ENCODE assay signal across 7 cellular contexts in the genomic region with DNA sequence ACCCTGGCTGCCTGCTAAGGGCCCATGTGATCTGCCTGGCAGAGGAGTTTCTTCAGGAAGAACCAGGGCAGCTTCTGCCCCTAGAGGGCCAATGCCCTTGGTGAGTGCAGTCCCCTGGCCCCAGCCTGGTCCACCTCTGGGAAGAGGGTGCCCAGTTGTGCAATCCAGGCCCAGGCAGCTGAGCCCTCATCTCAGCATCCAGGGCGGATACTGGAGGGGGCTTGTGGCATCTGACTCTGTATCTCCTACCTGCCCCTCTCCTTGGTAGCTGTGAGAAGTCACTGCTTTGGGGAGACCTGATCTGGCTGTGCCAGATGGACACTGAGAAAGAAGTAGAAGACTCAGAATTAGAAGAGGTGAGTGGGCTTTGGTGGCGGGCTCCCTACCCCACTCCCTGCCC. TPM values are rescaled to one million over a fixed set of nuclear protein-coding genes. Genes with fewer than 3 reads are reported as not detected.
DNase-seq lines count a peak whose midpoint lies in the region; ATAC-seq, FAIRE-seq and TF ChIP-seq lines count a peak whose summit lies in the region.
"Not testable (repeated sequence)": the region's sequence is repeated elsewhere in the genome, so short reads cannot be mapped to it uniquely, and the experiment has no call there.
"Had no signal": no experiment of that assay in that cellular context is flagged by ENCODE, and none has a peak within 500 bp of the region (broad histone marks: within the 10 kb centered on the region; RNA-seq: fewer than 3 reads in every experiment).

No MANE protein-coding gene starts in this region.

- not testable (repeated sequence) for H3K36me3 ChIP-seq in colonic mucosa; kidney (ENCODE audit: control insufficient read depth in 1 of 2, insufficient read depth in 2 of 2, low read length in 2 of 2); sigmoid colon; suprapubic skin

- CTCF ChIA-PET in activated CD8-positive, alpha-beta T cell treated with anti-CD3 and anti-CD28 coated beads, Interleukin-2, amount 10 ng/mL, durations not matched to agents 7 days and 5 days (lab: Charles Lee): not testable (repeated sequence)

- not testable (repeated sequence) for H3K4me1 ChIP-seq in colonic mucosa; kidney (ENCODE audit: control insufficient read depth in 1 of 2, insufficient read depth in 1 of 2, low read depth in 1 of 2, low read length in 2 of 2); sigmoid colon; suprapubic skin

- H3K27me3 Mint-ChIP-seq in activated CD8-positive, alpha-beta T cell treated with anti-CD3 and anti-CD28 coated beads, Interleukin-2, amount 10 ng/mL, durations not matched to agents 7 days and 5 days (ENCODE audit: low read depth): not testable (repeated sequence)

- FAIRE-seq in kidney (lab: Jason Lieb, UNC): not testable (repeated sequence)

- H3K9ac ChIP-seq in colonic mucosa (ENCODE audit: low read depth in 2 of 2, low read length in 2 of 2); kidney (ENCODE audit: low read length in 2 of 2): not testable (repeated sequence)

- POLR2A ChIA-PET in activated CD8-positive, alpha-beta T cell treated with anti-CD3 and anti-CD28 coated beads, Interleukin-2, amount 10 ng/mL, durations not matched to agents 7 days and 5 days (lab: Charles Lee): not testable (repeated sequence)

- H3K4me3 ChIP-seq in colonic mucosa; kidney (ENCODE audit: low read length in 2 of 2); sigmoid colon; suprapubic skin: not testable (repeated sequence)

- not testable (repeated sequence) for TF ChIP-seq CTCF in colonic mucosa (IDR thresholded peaks at IDR 0.05); kidney (IDR thresholded peaks at IDR 0.05; ENCODE audit: borderline replicate concordance, extremely low read depth, insufficient read depth); sigmoid colon (IDR thresholded peaks at IDR 0.05); suprapubic skin (IDR thresholded peaks at IDR 0.05)

- not testable (repeated sequence) for H3K27ac ChIP-seq in colonic mucosa; kidney (ENCODE audit: low read depth in 2 of 2, low read length in 2 of 2); sigmoid colon; suprapubic skin

- H3K9me3 ChIP-seq in colonic mucosa; kidney (ENCODE audit: control insufficient read depth in 1 of 2, low read length in 2 of 2); sigmoid colon; suprapubic skin: not testable (repeated sequence)

- not testable (repeated sequence) for H3K9me3 Mint-ChIP-seq in activated CD8-positive, alpha-beta T cell treated with anti-CD3 and anti-CD28 coated beads, Interleukin-2, amount 10 ng/mL, durations not matched to agents 7 days and 5 days (ENCODE audit: insufficient read depth)

- WGBS in sigmoid colon, 2 donors: 96 to 98% methylated on average over 1 of the region's 2 CpGs
- WGBS in suprapubic skin: no CpG with 5 or more reads among the region's 2 CpGs

- not testable (repeated sequence) for TF ChIP-seq POLR2A in sigmoid colon (IDR thresholded peaks at IDR 0.05); suprapubic skin (IDR thresholded peaks at IDR 0.05)

- TF ChIP-seq EP300 in sigmoid colon (IDR thresholded peaks at IDR 0.05); suprapubic skin (IDR thresholded peaks at IDR 0.05): not testable (repeated sequence)

- not testable (repeated sequence) for H3K4me1 Mint-ChIP-seq in activated CD8-positive, alpha-beta T cell treated with anti-CD3 and anti-CD28 coated beads, Interleukin-2, amount 10 ng/mL, durations not matched to agents 7 days and 5 days (ENCODE audit: low read depth)

- H3K27ac Mint-ChIP-seq in activated CD8-positive, alpha-beta T cell treated with anti-CD3 and anti-CD28 coated beads, Interleukin-2, amount 10 ng/mL, durations not matched to agents 7 days and 5 days: not testable (repeated sequence)

- intact Hi-C loops in colonic mucosa (cut with DNase I); kidney (cut with DNase I); sigmoid colon (cut with DNase I): not testable (repeated sequence)

- DNase-seq in activated CD8-positive, alpha-beta T cell treated with anti-CD3 and anti-CD28 coated beads, Interleukin-2, amount 10 ng/mL, durations not matched to agents 7 days and 5 days: peak; percentile 10
- DNase-seq in activated CD8-positive, alpha-beta memory T cell treated with anti-CD3 and anti-CD28 coated beads, Interleukin-2, amount 50 U/mL, for 48 hours: peak; percentile 54
- DNase-seq in colonic mucosa: peak; percentile 16
- DNase-seq in kidney: peak; percentile 34
- peak; percentile 25 for DNase-seq in sigmoid colon
- peak; percentile 7 to 69 for DNase-seq in suprapubic skin (ENCODE audit: low spot score in 2 of 2)

- H3K4me3 Mint-ChIP-seq in activated CD8-positive, alpha-beta T cell treated with anti-CD3 and anti-CD28 coated beads, Interleukin-2, amount 10 ng/mL, durations not matched to agents 7 days and 5 days: not testable (repeated sequence)

- not testable (repeated sequence) for H3K36me3 Mint-ChIP-seq in activated CD8-positive, alpha-beta T cell treated with anti-CD3 and anti-CD28 coated beads, Interleukin-2, amount 10 ng/mL, durations not matched to agents 7 days and 5 days (ENCODE audit: low read depth)

- ATAC-seq in activated CD8-positive, alpha-beta T cell treated with anti-CD3 and anti-CD28 coated beads, Interleukin-2, amount 10 ng/mL, durations not matched to agents 7 days and 5 days: not testable (repeated sequence)

- not testable (repeated sequence) for H3K27me3 ChIP-seq in colonic mucosa, sigmoid colon, suprapubic skin

RNA-seq across cellular contexts. Expression of a gene that starts 2.1 kb away (rescaled TPM):
- total RNA-seq in activated CD8-positive, alpha-beta T cell treated with anti-CD3 and anti-CD28 coated beads, Interleukin-2, amount 10 ng/mL, durations not matched to agents 7 days and 5 days: 1 to 10 TPM; 4.3 to 5.9 TPM
- total RNA-seq in colonic mucosa: 10 to 100 TPM; 32.0 to 63.9 TPM
- total RNA-seq in kidney: 18.8 TPM
- 2.5 TPM for polyA plus RNA-seq in kidney (ENCODE audit: insufficient read depth, low read depth, low replicate concordance)
- total RNA-seq in sigmoid colon: 10 to 100 TPM in 1 of 4 donors, 1 to 10 TPM in 2, not detected in 1; 2.0 to 10.3 (median 7.5) TPM
- 100 to 1,000 TPM in 2 of 3 donors, 10 to 100 TPM in 1; 61.3 to 132 (median 115) TPM for polyA plus RNA-seq in sigmoid colon
- total RNA-seq in suprapubic skin: 10 to 100 TPM in 1 of 4 donors, 1 to 10 TPM in 3; 5.0 to 11.0 (median 9.0) TPM

RNA-seq across cellular contexts. Expression of a gene that starts 3.3 kb away (rescaled TPM):
- total RNA-seq in activated CD8-positive, alpha-beta T cell treated with anti-CD3 and anti-CD28 coated beads, Interleukin-2, amount 10 ng/mL, durations not matched to agents 7 days and 5 days: 10 to 100 TPM; 49.2 to 68.4 TPM
- total RNA-seq in colonic mucosa: 10 to 100 TPM; 30.1 to 33.4 TPM
- total RNA-seq in kidney: 35.5 TPM
- polyA plus RNA-seq in kidney (ENCODE audit: insufficient read depth, low read depth, low replicate concordance): 7.0 TPM
- total RNA-seq in sigmoid colon: 10 to 100 TPM in 3 of 4 donors, 1 to 10 TPM in 1; 3.0 to 18.3 (median 11.8) TPM
- polyA plus RNA-seq in sigmoid colon: 10 to 100 TPM; 21.6 to 44.4 (median 37.5) TPM
- total RNA-seq in suprapubic skin: 10 to 100 TPM; 14.3 to 41.9 (median 30.7) TPM

RNA-seq across cellular contexts. Expression of a gene that starts 3.5 kb away (rescaled TPM):
- total RNA-seq in activated CD8-positive, alpha-beta T cell treated with anti-CD3 and anti-CD28 coated beads, Interleukin-2, amount 10 ng/mL, durations not matched to agents 7 days and 5 days: 10 to 100 TPM; 10.9 to 12.9 TPM
- 1 to 10 TPM; 5.5 to 6.6 TPM for total RNA-seq in colonic mucosa
- total RNA-seq in kidney: 6.6 TPM
- polyA plus RNA-seq in kidney (ENCODE audit: insufficient read depth, low read depth, low replicate concordance): 17.0 TPM
- 10 to 100 TPM in 3 of 4 donors, 1 to 10 TPM in 1; 9.4 to 17.1 (median 13.2) TPM for total RNA-seq in sigmoid colon
- 10 to 100 TPM; 32.4 to 39.1 (median 36.6) TPM for polyA plus RNA-seq in sigmoid colon
- 10 to 100 TPM; 11.3 to 24.0 (median 16.9) TPM for total RNA-seq in suprapubic skin

RNA-seq across cellular contexts. Expression of a gene that starts 48.5 kb away (rescaled TPM):
- total RNA-seq in activated CD8-positive, alpha-beta T cell treated with anti-CD3 and anti-CD28 coated beads, Interleukin-2, amount 10 ng/mL, durations not matched to agents 7 days and 5 days: 10 to 100 TPM; 80.9 to 87.4 TPM
- total RNA-seq in colonic mucosa (10 to 100 TPM; 24.6 to 71.6 TPM), kidney (68.1 TPM), sigmoid colon (10 to 100 TPM; 12.8 to 81.7 (median 38.0) TPM), suprapubic skin (100 to 1,000 TPM in 2 of 4 donors, 10 to 100 TPM in 2; 29.3 to 311 (median 86.3) TPM)
- polyA plus RNA-seq in kidney (ENCODE audit: insufficient read depth, low read depth, low replicate concordance) (10.6 TPM), sigmoid colon (10 to 100 TPM in 2 of 3 donors, 1 to 10 TPM in 1; 9.0 to 65.3 (median 11.8) TPM)

RNA-seq across cellular contexts. Expression of a gene that starts 51.1 kb away (rescaled TPM):
- total RNA-seq in activated CD8-positive, alpha-beta T cell treated with anti-CD3 and anti-CD28 coated beads, Interleukin-2, amount 10 ng/mL, durations not matched to agents 7 days and 5 days: 1 to 10 TPM; 1.4 to 2.1 TPM
- total RNA-seq in colonic mucosa: 1 to 10 TPM in 1 of 2 donors, under 1 TPM in 1; 0.40 to 1.2 TPM
- 0.50 TPM for total RNA-seq in kidney
- 0.65 TPM for polyA plus RNA-seq in kidney (ENCODE audit: insufficient read depth, low read depth, low replicate concordance)
- 1 to 10 TPM; 1.1 to 2.2 (median 1.6) TPM for total RNA-seq in sigmoid colon
- 1 to 10 TPM in 1 of 3 donors, under 1 TPM in 2; under 0.01 to 1.8 (median 0.23) TPM for polyA plus RNA-seq in sigmoid colon
- total RNA-seq in suprapubic skin: 10 to 100 TPM in 1 of 4 donors, 1 to 10 TPM in 1, under 1 TPM in 2; 0.47 to 25.3 (median 2.7) TPM
- total RNA-seq: G401 had no signal
